In genomic region chr1:9302745-9303524, GRCh38 we compare ENCODE assay signal across 10 cellular contexts. TPM values are rescaled to one million over a fixed set of nuclear protein-coding genes. Genes with fewer than 3 reads are reported as not detected.
DNase-seq lines count a peak whose midpoint lies in the region; ATAC-seq, FAIRE-seq and TF ChIP-seq lines count a peak whose summit lies in the region.
"Had no signal": no experiment of that assay in that cellular context is flagged by ENCODE, and none has a peak within 500 bp of the region (broad histone marks: within the 10 kb centered on the region; RNA-seq: fewer than 3 reads in every experiment).

No MANE protein-coding gene starts in this region.

- dilution Hi-C loops in endothelial cell of umbilical vein (cut with MboI; ENCODE audit: extremely low pct_ligation_motif_present, low sequenced_read_pairs): no loop called here

- no peak overlapping the region for H2AFZ ChIP-seq in endothelial cell of umbilical vein (ENCODE audit: low read depth, low read length)

- H3K36me3 Mint-ChIP-seq in naive B cell: no peaks in the 10 kb centered on the region
- H3K36me3 Mint-ChIP-seq: activated CD8-positive, alpha-beta memory T cell treated with anti-CD3 and anti-CD28 coated beads, Interleukin-2, amount 10 ng/mL, durations not matched to agents 7 days and 5 days had no signal

- peak overlapping the region in 4 of 8 donors; percentile 33 to 73 (median 46) for H3K4me3 Mint-ChIP-seq in naive B cell
- H3K4me3 Mint-ChIP-seq: activated CD8-positive, alpha-beta memory T cell treated with anti-CD3 and anti-CD28 coated beads, Interleukin-2, amount 10 ng/mL, durations not matched to agents 7 days and 5 days; neural crest cell had no signal

- TF ChIP-seq POLR2A in endothelial cell of umbilical vein (IDR thresholded peaks at IDR 0.05; ENCODE audit: low read depth, low read length) (peak; percentile 45), GM12891 (IDR thresholded peaks at IDR 0.05; ENCODE audit: low read depth, low read length) (no peak)

- peak overlapping the region; percentile 68 for H3K4me2 ChIP-seq in BLaER1
- H3K4me2 ChIP-seq in endothelial cell of umbilical vein (ENCODE audit: insufficient read depth, low read length): peak overlapping the region; percentile 78

- peaks cover 29 to 58% (median 43%) of the 10 kb centered on the region in 3 donors for H3K4me1 Mint-ChIP-seq in naive B cell

- FAIRE-seq in endothelial cell of umbilical vein (lab: Jason Lieb, UNC): peak; percentile 97
- no peak for FAIRE-seq in GM12891 (lab: Jason Lieb, UNC)

- no peaks in the 10 kb centered on the region for H3K27me3 ChIP-seq in BLaER1
- H3K27me3 ChIP-seq in endothelial cell of umbilical vein (ENCODE audit: control insufficient read depth in 2 of 2, insufficient read depth in 2 of 2, low read length in 2 of 2): no peaks in the 10 kb centered on the region

- CTCF ChIA-PET in endothelial cell of umbilical vein (lab: Charles Lee): interaction anchor here (0.7 to 2.6 kb wide), 3 partner anchors 14 to 188 kb away, joined by 4 to 12 read pairs (median 5); no protein-coding TSS in a partner anchor

- peaks cover 97% of the 10 kb centered on the region for H3K79me2 ChIP-seq in endothelial cell of umbilical vein (ENCODE audit: control insufficient read depth, insufficient read depth, low read length)

- H3K9ac ChIP-seq in BLaER1: no peak overlapping the region
- H3K9ac ChIP-seq in endothelial cell of umbilical vein (replicated peaks; ENCODE audit: extremely low read depth, insufficient read depth, low read length): peak overlapping the region; percentile 43

- no peaks in the 10 kb centered on the region for H3K27me3 Mint-ChIP-seq in naive B cell
- H3K27me3 Mint-ChIP-seq: activated CD8-positive, alpha-beta memory T cell treated with anti-CD3 and anti-CD28 coated beads, Interleukin-2, amount 10 ng/mL, durations not matched to agents 7 days and 5 days had no signal

- H4K20me1 ChIP-seq in BLaER1 (peaks cover 80% of the 10 kb centered on the region), endothelial cell of umbilical vein (replicated peaks; ENCODE audit: control insufficient read depth, extremely low read depth, insufficient read depth, low read length) (peaks cover 9% of the 10 kb centered on the region)

- H3K36me3 ChIP-seq in BLaER1 (peaks cover 14% of the 10 kb centered on the region; the same call in 1 of the 2 replicates), endothelial cell of umbilical vein (ENCODE audit: control insufficient read depth in 2 of 2, extremely low read depth in 1 of 2, insufficient read depth in 2 of 2, low read length in 2 of 2) (peaks cover 0 to 9% of the 10 kb centered on the region in 2 experiments)

- DNase-seq in NCI-H2227 treated with DMSO at 0.1 percent for 48 hours (lab: John Stamatoyannopoulos, UW) (peak; percentile 84), endothelial cell of umbilical vein (ENCODE audit: low read depth, low spot score) (peak; percentile 83), naive B cell (no peak), GM12891 (ENCODE audit: insufficient read length, low spot score) (no peak)
- DNase-seq: activated CD8-positive, alpha-beta memory T cell treated with anti-CD3 and anti-CD28 coated beads, Interleukin-2, amount 10 ng/mL, durations not matched to agents 7 days and 5 days had no signal

- H3K9me3 ChIP-seq in BLaER1: no peaks in the 10 kb centered on the region
- no peaks in the 10 kb centered on the region for H3K9me3 ChIP-seq in endothelial cell of umbilical vein (replicated peaks; ENCODE audit: control insufficient read depth, insufficient read depth, low read length)

- peaks cover 58% of the 10 kb centered on the region for H3K4me1 ChIP-seq in BLaER1
- peaks cover 27% of the 10 kb centered on the region for H3K4me1 ChIP-seq in endothelial cell of umbilical vein (ENCODE audit: control insufficient read depth, extremely low read depth, insufficient read depth, low read length)

- peak overlapping the region; percentile 31; the same call in 1 of the 2 replicates for H3K27ac ChIP-seq in BLaER1
- peak overlapping the region; percentile 93 for H3K27ac ChIP-seq in endothelial cell of umbilical vein (ENCODE audit: insufficient read depth, low read depth, low read length)

- no peaks in the 10 kb centered on the region for H3K9me3 Mint-ChIP-seq in naive B cell
- H3K9me3 Mint-ChIP-seq: neural crest cell had no signal

- no peak for TF ChIP-seq CTCF in endothelial cell of umbilical vein (IDR thresholded peaks at IDR 0.05; ENCODE audit: extremely low read depth in 1 of 2, insufficient read depth in 1 of 2, low read depth in 1 of 2, low read length in 2 of 2)

- peak overlapping the region in 5 of 6 donors; percentile 22 to 92 (median 81) for H3K27ac Mint-ChIP-seq in naive B cell
- H3K27ac Mint-ChIP-seq: activated CD8-positive, alpha-beta memory T cell treated with anti-CD3 and anti-CD28 coated beads, Interleukin-2, amount 10 ng/mL, durations not matched to agents 7 days and 5 days had no signal

- H3K4me3 ChIP-seq in BLaER1 (0 out of 2 replicates have a peak overlapping the region, but pooled peaks have one; percentile 4), endothelial cell of umbilical vein (replicated peaks in 1 of 3; ENCODE audit: insufficient read depth in 1 of 3, low read depth in 1 of 3, low read length in 3 of 3) (peak overlapping the region in 1 of 3 experiments; percentile 37)

- no peaks in the 10 kb centered on the region for H3K9me1 ChIP-seq in endothelial cell of umbilical vein (replicated peaks; ENCODE audit: control insufficient read depth, extremely low read depth, insufficient read depth, low read length)

- BruUV-seq in endothelial cell of umbilical vein (replicated peaks; lab: Mats Ljungman, UMichigan): TSS peak; percentile 46

- POLR2A ChIA-PET in endothelial cell of umbilical vein (lab: Charles Lee): no interaction called here

- intact Hi-C loops in endothelial cell of umbilical vein (cut with micrococcal nuclease): loop anchor here (1.0 kb wide), 2 partner anchors 9 to 12 kb away; no protein-coding TSS in a partner anchor

- ATAC-seq in naive B cell (ENCODE audit: low read depth in 2 of 2): peak; percentile 30 to 35
- no peak for ATAC-seq in GM18870 (IDR thresholded peaks at IDR 0.05; ENCODE audit: unreplicated experiment)
- no peak for ATAC-seq in GM21717 (IDR thresholded peaks at IDR 0.05; ENCODE audit: unreplicated experiment)
- ATAC-seq in GM19351 (IDR thresholded peaks at IDR 0.05; ENCODE audit: unreplicated experiment): no peak
- ATAC-seq: activated CD8-positive, alpha-beta memory T cell treated with anti-CD3 and anti-CD28 coated beads, Interleukin-2, amount 10 ng/mL, durations not matched to agents 7 days and 5 days had no signal

TF ChIP-seq in endothelial cell of umbilical vein, 7 proteins besides CTCF, POLR2A, EP300 and RAD21:
- TF ChIP-seq MYC (IDR thresholded peaks at IDR 0.05; ENCODE audit: low read depth, low read length): no peak
- no peak for TF ChIP-seq MAX (IDR thresholded peaks at IDR 0.05; ENCODE audit: insufficient read depth, insufficient read length)
- peak; percentile 88 for TF ChIP-seq FOS (IDR thresholded peaks at IDR 0.05; ENCODE audit: borderline replicate concordance, insufficient read depth, low read length)
- TF ChIP-seq GATA2 (IDR thresholded peaks at IDR 0.05; ENCODE audit: insufficient read depth, insufficient read length, low read depth, low read length): no peak
- TF ChIP-seq EZH2 (IDR thresholded peaks at IDR 0.05; ENCODE audit: borderline replicate concordance, low read depth, low read length, severe bottlenecking): no peak
- TF ChIP-seq JUN (IDR thresholded peaks at IDR 0.05; ENCODE audit: borderline replicate concordance, insufficient read depth, insufficient read length, low read depth): peak; percentile 69
- TF ChIP-seq POLR2AphosphoS5 (IDR thresholded peaks at IDR 0.05; ENCODE audit: insufficient read depth, low read depth, low read length): peak; percentile 56

TF ChIP-seq in GM12891, 5 proteins besides CTCF, POLR2A, EP300 and RAD21:
- TF ChIP-seq POLR2AphosphoS5 (IDR thresholded peaks at IDR 0.05; ENCODE audit: low read depth, low read length): no peak

RNA-seq across cellular contexts. Expression of gene SPSB1, which starts 10.2 kb away (rescaled TPM):
- 41.9 and 50.9 TPM in 2 replicates for total RNA-seq in endothelial cell of umbilical vein
- polyA plus RNA-seq in endothelial cell of umbilical vein (61.2 and 66.7 TPM in 2 replicates), naive B cell (ENCODE audit: low read depth in 6 of 6) (1 to 10 TPM in 3 of 6 donors, under 1 TPM in 2, not detected in 1; 0.61 to 2.2 (median 1.2) TPM)
- polyA plus RNA-seq in endothelial cell of umbilical vein (2011; cell fraction: cytosol; rRNA removed): 39.4 and 39.6 TPM in 2 replicates
- 30.4 and 32.4 TPM in 2 replicates for polyA plus RNA-seq in endothelial cell of umbilical vein (2011; cell fraction: nucleus; rRNA removed)
- 25.2 and 26.0 TPM in 2 replicates for polyA plus RNA-seq in endothelial cell of umbilical vein (2012)
- 68.1 and 84.0 TPM in 2 replicates for polyA minus RNA-seq in endothelial cell of umbilical vein
- 6.3 TPM for polyA minus RNA-seq in endothelial cell of umbilical vein (2011; cell fraction: cytosol; rRNA and poly(A)+ RNA removed)
- 27.8 and 30.8 TPM in 2 replicates for polyA minus RNA-seq in endothelial cell of umbilical vein (2011; cell fraction: nucleus; rRNA and poly(A)+ RNA removed)
- 0.55 TPM for polyA plus RNA-seq in GM12891 (2012; ENCODE audit: low read depth, missing spikeins)

Comparison
In these comparisons a context has a peak if more than half of its experiments do, and no peak if none do; other contexts are left out.
1. DNase-seq: peak in NCI-H2227 treated with DMSO at 0.1 percent for 48 hours (single experiment) and endothelial cell of umbilical vein (single experiment); none in naive B cell (single experiment) and GM12891 (single experiment).
2. ATAC-seq: peak in naive B cell (2 of 2); none in GM18870 (single experiment), GM21717 (single experiment) and GM19351 (single experiment).
3. RNA of gene SPSB1, which starts 10.2 kb away (polyA plus RNA-seq): 25.2 to 66.7 TPM in endothelial cell of umbilical vein; 0.61 to 2.2 TPM in naive B cell; every median in the first group is over 4 times any median in the second.